16 cellular contexts compared by ENCODE assay signal in the genomic region with DNA sequence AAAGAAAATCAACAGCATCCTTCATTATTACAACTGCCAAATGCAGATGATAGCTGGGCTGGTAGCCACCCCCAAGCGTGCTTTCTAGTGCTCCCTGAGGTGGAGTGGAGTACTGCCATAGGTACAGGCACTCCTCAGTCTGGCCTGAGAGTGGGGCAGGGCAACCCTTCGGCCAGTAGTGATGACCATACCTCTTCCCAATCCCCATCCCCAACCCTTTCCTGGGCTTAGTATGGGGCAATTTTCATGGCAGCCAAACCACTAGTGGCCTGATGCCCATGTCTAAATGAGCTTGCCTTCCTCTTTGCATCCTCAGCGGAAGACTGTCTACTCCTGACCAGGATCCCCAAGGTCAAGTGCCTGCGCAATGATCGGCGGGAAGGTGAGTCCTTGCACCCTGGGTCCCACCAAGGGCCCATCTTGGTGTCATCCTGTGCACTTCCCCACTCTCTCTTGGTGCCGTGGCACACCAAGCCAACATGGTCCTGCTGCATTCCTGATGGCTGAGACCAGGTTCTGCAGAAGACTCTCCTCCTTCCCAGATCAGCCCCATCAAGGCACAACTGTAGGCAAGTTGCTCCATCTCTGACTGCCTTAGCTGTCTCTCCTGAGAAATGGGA.
A peak's percentile ranks its signal among the peaks of the same experiment; 100 is the strongest.
DNase-seq lines count a peak whose midpoint lies in the region; ATAC-seq and TF ChIP-seq lines count a peak whose summit lies in the region.
"Had no signal": no experiment of that assay in that cellular context is flagged by ENCODE, and none has a peak within 500 bp of the region (broad histone marks: within the 10 kb centered on the region; RNA-seq: fewer than 3 reads in every experiment).

No MANE protein-coding gene starts in this region.

- no peak overlapping the region for H2AFZ ChIP-seq in GM23338

- H3K79me2 ChIP-seq in GM23338 (replicated peaks; ENCODE audit: insufficient read depth) = no peaks in the 10 kb centered on the region
- H3K79me2 ChIP-seq in mesendoderm (ENCODE audit: control insufficient read depth, insufficient read depth, low read length) = no peaks in the 10 kb centered on the region

- ATAC-seq in GM23338 (peak; percentile 85), GM21737 (IDR thresholded peaks at IDR 0.05; ENCODE audit: unreplicated experiment) (no peak), HG03565 (IDR thresholded peaks at IDR 0.05; ENCODE audit: unreplicated experiment) (no peak)

- H3K27me3 ChIP-seq in AG04450 (ENCODE audit: control insufficient read depth, insufficient read depth, low read length) = peaks cover 15% of the 10 kb centered on the region
- H3K27me3 ChIP-seq in GM23338 (ENCODE audit: insufficient read depth) = no peaks in the 10 kb centered on the region
- H3K27me3 ChIP-seq in mesendoderm (ENCODE audit: insufficient read depth, low read length, poor library complexity) = no peaks in the 10 kb centered on the region
- H3K27me3 ChIP-seq: BLaER1 had no signal

- TF ChIP-seq CTCF in AG04450 (IDR thresholded peaks at IDR 0.05; ENCODE audit: low read depth, low read length) (peak; percentile 14; the same call in 1 of the 2 replicates), GM23338 (conservative IDR thresholded peaks at IDR 0.05; ENCODE audit: low read depth in 2 of 2) (peak; percentile 13; a peak in 1 of 4 replicates)

- H2BK15ac ChIP-seq in mesendoderm (replicated peaks; ENCODE audit: low read depth) = no peak overlapping the region

- H3K4me1 Mint-ChIP-seq in GM23338 = peaks cover 17% of the 10 kb centered on the region

- no peaks in the 10 kb centered on the region for H3K36me3 Mint-ChIP-seq in GM23338 (ENCODE audit: low read depth)

- no peaks in the 10 kb centered on the region for H3K79me1 ChIP-seq in mesendoderm (ENCODE audit: low read length)

- no peak overlapping the region for H3K4ac ChIP-seq in mesendoderm (ENCODE audit: low read depth, low read length)

- in situ Hi-C loops in SK-MEL-5 (cut with HindIII; ENCODE audit: low pct_unique_long_range_greater_than_20kb, low sequenced_read_pairs) = no loop called here

- H3K27ac Mint-ChIP-seq in GM23338 = no peak overlapping the region

- H3K27ac ChIP-seq in AG04450 (ENCODE audit: low read depth, low read length) (no peak overlapping the region), GM23338 (ENCODE audit: low read depth) (no peak overlapping the region), mesendoderm (ENCODE audit: low read depth, low read length) (no peak overlapping the region)
- H3K27ac ChIP-seq: BLaER1, prostate gland, SK-N-MC had no signal

- H3K56ac ChIP-seq in mesendoderm (ENCODE audit: low read length) = no peak overlapping the region

- no peaks in the 10 kb centered on the region for H3K9me2 ChIP-seq in GM23338 (ENCODE audit: insufficient read depth)

- CTCF ChIA-PET in AG04450 (lab: Charles Lee) = no interaction called here

- peaks cover 13% of the 10 kb centered on the region for H3K27me3 Mint-ChIP-seq in GM23338 (ENCODE audit: insufficient read depth, low read depth, poor library complexity)

- H3K4me1 ChIP-seq in GM23338 (ENCODE audit: insufficient read depth) (peaks cover 5% of the 10 kb centered on the region; the same call in 1 of the 2 replicates), mesendoderm (ENCODE audit: control insufficient read depth, low read depth, low read length) (no peaks in the 10 kb centered on the region)
- H3K4me1 ChIP-seq: prostate gland had no signal

- no peak overlapping the region for H2AK5ac ChIP-seq in mesendoderm (ENCODE audit: low read length)

- H3F3A ChIP-seq in GM23338 (replicated peaks; ENCODE audit: low read depth) = no peaks in the 10 kb centered on the region

- no peak overlapping the region for H2BK5ac ChIP-seq in mesendoderm (ENCODE audit: low read length)

- H4K8ac ChIP-seq in mesendoderm (ENCODE audit: low read depth, low read length) = no peak overlapping the region

- H3K9ac ChIP-seq in mesendoderm (ENCODE audit: low read length) = no peak overlapping the region
- H3K9ac ChIP-seq: BLaER1 had no signal

- no peak overlapping the region for H3K4me2 ChIP-seq in GM23338
- no peak overlapping the region for H3K4me2 ChIP-seq in mesendoderm (ENCODE audit: low read length)
- H3K4me2 ChIP-seq: BLaER1 had no signal

- no peak overlapping the region for H4K5ac ChIP-seq in mesendoderm (ENCODE audit: low read length)

- H3K36me3 ChIP-seq in GM23338 (ENCODE audit: insufficient read depth) = no peaks in the 10 kb centered on the region
- H3K36me3 ChIP-seq in mesendoderm (ENCODE audit: control insufficient read depth, insufficient read depth, low read length) = no peaks in the 10 kb centered on the region
- H3K36me3 ChIP-seq: BLaER1, prostate gland had no signal

- no peak overlapping the region for H3K4me3 Mint-ChIP-seq in GM23338

- H3K4me3 ChIP-seq in AG04450 (ENCODE audit: low read depth, low read length) (no peak overlapping the region), GM23338 (no peak overlapping the region), mesendoderm (ENCODE audit: low read length) (no peak overlapping the region)
- H3K4me3 ChIP-seq: BLaER1, prostate gland, SK-N-MC had no signal

- WGBS in mesendoderm (ENCODE audit: extremely low coverage, insufficient coverage, low lambda C conversion rate) = no CpG with 5 or more reads among the region's 7 CpGs

- H3K18ac ChIP-seq in mesendoderm (ENCODE audit: low read length) = no peak overlapping the region

- no peaks in the 10 kb centered on the region for H4K20me1 ChIP-seq in GM23338 (replicated peaks; ENCODE audit: insufficient read depth)
- H4K20me1 ChIP-seq: BLaER1 had no signal

- H3K9me3 ChIP-seq in AG04450 (ENCODE audit: control insufficient read depth, insufficient read depth, low read length) = no peaks in the 10 kb centered on the region; the same call in 1 of the 2 replicates
- H3K9me3 ChIP-seq: BLaER1, prostate gland had no signal

- no peak overlapping the region for H2BK120ac ChIP-seq in mesendoderm (ENCODE audit: low read depth, low read length)

- no peaks in the 10 kb centered on the region for H3K9me3 Mint-ChIP-seq in GM23338

- POLR2A ChIA-PET in AG04450 (lab: Yijun Ruan, JAX) = no interaction called here

- H3K23ac ChIP-seq in mesendoderm (ENCODE audit: low read length) = no peak overlapping the region

- DNase-seq in AG04450 (ENCODE audit: low read depth, low spot score) (no peak), GM23338 (ENCODE audit: low spot score) (peak; percentile 42), SK-MEL-5 (ENCODE audit: low read depth, low spot score) (peak; percentile 20), islet precursor cell (peak; percentile 52), mesendoderm (no peak)
- DNase-seq in activated CD4-positive, alpha-beta T cell treated with anti-CD3 and anti-CD28 coated beads for 48 hours = no peak
- DNase-seq: activated CD4-positive, CD25-positive, alpha-beta regulatory T cell; activated T-cell treated with anti-CD3 and anti-CD28 coated beads, Interleukin-2, amount 50 U/mL, for 1 hour; amniotic stem cell; NCI-H1694 treated with DMSO at 0.1 percent for 48 hours; NCI-H69 had no signal

TF ChIP-seq in GM23338, 12 proteins besides CTCF, POLR2A, EP300 and RAD21 (continues in another document):
- no peak for TF ChIP-seq EZH2 (IDR thresholded peaks at IDR 0.05; ENCODE audit: low read depth, unreplicated experiment)
- TF ChIP-seq, protein P1, sequence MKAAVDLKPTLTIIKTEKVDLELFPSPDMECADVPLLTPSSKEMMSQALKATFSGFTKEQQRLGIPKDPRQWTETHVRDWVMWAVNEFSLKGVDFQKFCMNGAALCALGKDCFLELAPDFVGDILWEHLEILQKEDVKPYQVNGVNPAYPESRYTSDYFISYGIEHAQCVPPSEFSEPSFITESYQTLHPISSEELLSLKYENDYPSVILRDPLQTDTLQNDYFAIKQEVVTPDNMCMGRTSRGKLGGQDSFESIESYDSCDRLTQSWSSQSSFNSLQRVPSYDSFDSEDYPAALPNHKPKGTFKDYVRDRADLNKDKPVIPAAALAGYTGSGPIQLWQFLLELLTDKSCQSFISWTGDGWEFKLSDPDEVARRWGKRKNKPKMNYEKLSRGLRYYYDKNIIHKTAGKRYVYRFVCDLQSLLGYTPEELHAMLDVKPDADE (IDR thresholded peaks at IDR 0.05) = no peak
- TF ChIP-seq STAT1 (IDR thresholded peaks at IDR 0.05; ENCODE audit: unreplicated experiment) = no peak
- TF ChIP-seq EZH2phosphoT487 (IDR thresholded peaks at IDR 0.05; ENCODE audit: unreplicated experiment) = no peak

Comparison
In these comparisons a context has a peak if more than half of its experiments do, and no peak if none do; other contexts are left out.
1. DNase-seq: peak in GM23338 (single experiment), SK-MEL-5 (single experiment) and islet precursor cell (single experiment); none in AG04450 (single experiment), mesendoderm (single experiment) and activated CD4-positive, alpha-beta T cell treated with anti-CD3 and anti-CD28 coated beads for 48 hours (single experiment).